ENCODE assay signal across 29 cellular contexts in genomic region chr1:152783095-152783494, GRCh38. TPM values are rescaled to one million over a fixed set of nuclear protein-coding genes. Genes with fewer than 3 reads are reported as not detected.
"Had no signal": no experiment of that assay in that cellular context is flagged by ENCODE, and none has a peak within 500 bp of the region (broad histone marks: within the 10 kb centered on the region; RNA-seq: fewer than 3 reads in every experiment).

No MANE protein-coding gene starts in this region.

- H3K4me1 Mint-ChIP-seq: activated B cell treated with CpG ODN at 0.5 μM for 24 hours; mesothelial cell of epicardium; nephron progenitor cell; stimulated activated naive B cell treated with anti-CD40 and anti-IgM and Interleukin-4, amounts not matched to agents 10 μg/mL and 1 μg/mL and 100 μg/mL, for 72 hours had no signal

- DNase-seq: activated B cell treated with CpG ODN at 0.5 μM for 24 hours; activated CD4-positive, alpha-beta T cell treated with anti-CD3 and anti-CD28 coated beads for 48 hours; activated CD8-positive, alpha-beta T cell treated with anti-CD3 and anti-CD28 coated beads for 36 hours; activated naive CD4-positive, alpha-beta T cell treated with anti-CD3 and anti-CD28 coated beads, Interleukin-2, amount 50 U/mL, for 16 hours; activated T-cell treated with anti-CD3 and anti-CD28 coated beads, Interleukin-2, amount 50 U/mL, for 24 hours; aorta; brain microvascular endothelial cell; cerebellar nuclear complex; cortex of kidney; effector memory CD4-positive, alpha-beta T cell; foreskin melanocyte; glutamatergic neuron; hypothalamus; islet precursor cell; nephron progenitor cell; nucleus accumbens; posterior cingulate gyrus; sigmoid colon; spleen; stimulated activated CD4-positive, alpha-beta T cell treated with anti-CD3 and anti-CD28 coated beads, Interleukin-4, amount 100 ng/mL, for 4 hours; stimulated activated naive B cell treated with anti-CD40 and anti-IgM and Interleukin-4, amounts not matched to agents 10 μg/mL and 1 μg/mL and 100 μg/mL, for 72 hours; tibial artery; uterus had no signal

- H3K9me3 Mint-ChIP-seq: activated B cell treated with CpG ODN at 0.5 μM for 24 hours; activated CD8-positive, alpha-beta T cell treated with anti-CD3 and anti-CD28 coated beads for 36 hours; activated T-cell treated with anti-CD3 and anti-CD28 coated beads, Interleukin-2, amount 50 U/mL, for 24 hours; stimulated activated naive B cell treated with anti-CD40 and anti-IgM and Interleukin-4, amounts not matched to agents 10 μg/mL and 1 μg/mL and 100 μg/mL, for 72 hours had no signal

- H3K27ac ChIP-seq: brain microvascular endothelial cell, sigmoid colon, spleen, tibial artery, uterus had no signal

- H3K27ac Mint-ChIP-seq: activated B cell treated with CpG ODN at 0.5 μM for 24 hours; activated CD8-positive, alpha-beta T cell treated with anti-CD3 and anti-CD28 coated beads for 36 hours; activated T-cell treated with anti-CD3 and anti-CD28 coated beads, Interleukin-2, amount 50 U/mL, for 24 hours; mesothelial cell of epicardium; nephron progenitor cell; stimulated activated naive B cell treated with anti-CD40 and anti-IgM and Interleukin-4, amounts not matched to agents 10 μg/mL and 1 μg/mL and 100 μg/mL, for 72 hours had no signal

- H3K9me3 ChIP-seq: sigmoid colon, spleen, tibial artery, uterus had no signal

- H3K27me3 ChIP-seq: brain microvascular endothelial cell, sigmoid colon, uterus had no signal

- H3K4me1 ChIP-seq: sigmoid colon, spleen, tibial artery, uterus had no signal

- H3K4me3 Mint-ChIP-seq: activated B cell treated with CpG ODN at 0.5 μM for 24 hours; activated CD8-positive, alpha-beta T cell treated with anti-CD3 and anti-CD28 coated beads for 36 hours; activated T-cell treated with anti-CD3 and anti-CD28 coated beads, Interleukin-2, amount 50 U/mL, for 24 hours; mesothelial cell of epicardium; nephron progenitor cell; stimulated activated naive B cell treated with anti-CD40 and anti-IgM and Interleukin-4, amounts not matched to agents 10 μg/mL and 1 μg/mL and 100 μg/mL, for 72 hours had no signal

- H3K36me3 ChIP-seq: brain microvascular endothelial cell, sigmoid colon, spleen, tibial artery, uterus had no signal

- H3K36me3 Mint-ChIP-seq: mesothelial cell of epicardium; stimulated activated naive B cell treated with anti-CD40 and anti-IgM and Interleukin-4, amounts not matched to agents 10 μg/mL and 1 μg/mL and 100 μg/mL, for 72 hours had no signal

- H3K4me3 ChIP-seq: lung, sigmoid colon, spleen, tibial artery, uterus had no signal

- ATAC-seq: activated CD8-positive, alpha-beta T cell treated with anti-CD3 and anti-CD28 coated beads for 36 hours; left lobe of liver; stimulated activated naive B cell treated with anti-CD40 and anti-IgM and Interleukin-4, amounts not matched to agents 10 μg/mL and 1 μg/mL and 100 μg/mL, for 72 hours had no signal

RNA-seq across cellular contexts. Expression of gene LCE1E, which starts 3.0 kb away (rescaled TPM):
- total RNA-seq: activated B cell treated with CpG ODN at 0.5 μM for 24 hours; activated CD8-positive, alpha-beta T cell treated with anti-CD3 and anti-CD28 coated beads for 36 hours; aorta; fibroblast of lung; left lobe of liver; lung; mesothelial cell of epicardium; renal cortical epithelial cell; sigmoid colon; spleen; subcutaneous adipose tissue; uterus had no signal

RNA-seq across cellular contexts. Expression of gene LCE1F, which starts 8.2 kb away (rescaled TPM):
- total RNA-seq: activated B cell treated with CpG ODN at 0.5 μM for 24 hours; activated CD8-positive, alpha-beta T cell treated with anti-CD3 and anti-CD28 coated beads for 36 hours; aorta; fibroblast of lung; left lobe of liver; lung; mesothelial cell of epicardium; renal cortical epithelial cell; sigmoid colon; spleen; subcutaneous adipose tissue; uterus had no signal

RNA-seq across cellular contexts. Expression of gene LCE1D, which starts 13.4 kb away (rescaled TPM):
- total RNA-seq: activated B cell treated with CpG ODN at 0.5 μM for 24 hours; activated CD8-positive, alpha-beta T cell treated with anti-CD3 and anti-CD28 coated beads for 36 hours; aorta; fibroblast of lung; left lobe of liver; lung; mesothelial cell of epicardium; renal cortical epithelial cell; sigmoid colon; spleen; subcutaneous adipose tissue; uterus had no signal

RNA-seq across cellular contexts. Expression of gene LCE1C, which starts 23.4 kb away (rescaled TPM):
- total RNA-seq: activated B cell treated with CpG ODN at 0.5 μM for 24 hours; activated CD8-positive, alpha-beta T cell treated with anti-CD3 and anti-CD28 coated beads for 36 hours; aorta; fibroblast of lung; left lobe of liver; lung; mesothelial cell of epicardium; renal cortical epithelial cell; sigmoid colon; spleen; subcutaneous adipose tissue; uterus had no signal

RNA-seq across cellular contexts. Expression of gene KPRP, which starts 25.3 kb away (rescaled TPM):
- total RNA-seq: activated B cell treated with CpG ODN at 0.5 μM for 24 hours; activated CD8-positive, alpha-beta T cell treated with anti-CD3 and anti-CD28 coated beads for 36 hours; aorta; fibroblast of lung; left lobe of liver; lung; mesothelial cell of epicardium; renal cortical epithelial cell; sigmoid colon; spleen; subcutaneous adipose tissue; uterus had no signal
